ENCODE assay signal across 2 cellular contexts in the genomic region with DNA sequence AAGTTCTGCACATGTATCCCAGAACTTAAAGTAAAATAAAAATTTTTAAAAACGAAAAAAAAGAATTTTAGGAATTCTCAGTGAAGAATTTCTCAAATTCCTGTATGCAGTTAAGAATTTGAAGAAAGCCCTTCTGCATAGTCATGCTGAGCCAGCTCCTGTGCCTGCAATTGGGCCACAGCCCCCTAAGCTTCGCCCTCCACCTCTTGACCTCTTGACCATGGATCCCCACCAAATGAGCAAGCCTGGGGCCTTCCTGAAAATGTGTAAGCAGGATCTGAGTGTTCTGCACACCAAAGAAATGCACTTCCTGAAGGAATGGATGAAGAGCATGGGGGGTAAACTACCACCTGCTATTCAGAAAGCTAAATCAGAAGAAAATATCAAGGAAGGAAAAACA.
TF ChIP-seq lines count a peak whose summit lies in the region.

No MANE protein-coding gene starts in this region.

TF ChIP-seq in A549, 52 proteins besides CTCF, POLR2A, EP300 and RAD21:
- TF ChIP-seq, protein P1, sequence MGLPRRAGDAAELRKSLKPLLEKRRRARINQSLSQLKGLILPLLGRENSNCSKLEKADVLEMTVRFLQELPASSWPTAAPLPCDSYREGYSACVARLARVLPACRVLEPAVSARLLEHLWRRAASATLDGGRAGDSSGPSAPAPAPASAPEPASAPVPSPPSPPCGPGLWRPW (IDR thresholded peaks at IDR 0.05): no peak
- TF ChIP-seq FOXS1 (CRISPR knock-in tag; IDR thresholded peaks at IDR 0.05) (no peak), ZNF302 (CRISPR knock-in tag; IDR thresholded peaks at IDR 0.05) (no peak), ZSCAN20 (CRISPR knock-in tag; IDR thresholded peaks at IDR 0.05) (no peak), ESRRA (IDR thresholded peaks at IDR 0.05; ENCODE audit: borderline replicate concordance, low read length) (no peak), NR3C1 (IDR thresholded peaks at IDR 0.05) (no peak), NPAS2 (CRISPR knock-in tag; IDR thresholded peaks at IDR 0.05; ENCODE audit: borderline replicate concordance) (no peak), KDM1A (IDR thresholded peaks at IDR 0.05; ENCODE audit: low read depth) (no peak), PHF8 (IDR thresholded peaks at IDR 0.05; ENCODE audit: borderline replicate concordance, low read depth) (no peak), MAZ (IDR thresholded peaks at IDR 0.05; ENCODE audit: borderline replicate concordance, low read depth, low read length) (no peak), JUNB (IDR thresholded peaks at IDR 0.05) (no peak), CHD4 (IDR thresholded peaks at IDR 0.05; ENCODE audit: borderline replicate concordance) (no peak), FOSL2 (IDR thresholded peaks at IDR 0.05) (no peak), FOSL2 (CRISPR knock-in tag; IDR thresholded peaks at IDR 0.05) (no peak), HOXA7 (CRISPR knock-in tag; IDR thresholded peaks at IDR 0.05) (no peak), POLR2AphosphoS2 (conservative IDR thresholded peaks at IDR 0.05; ENCODE audit: low read length) (no peak), MYC (IDR thresholded peaks at IDR 0.05; ENCODE audit: borderline replicate concordance, low read length) (no peak), EHF (CRISPR knock-in tag; IDR thresholded peaks at IDR 0.05) (no peak)
- TF ChIP-seq, protein P2, sequence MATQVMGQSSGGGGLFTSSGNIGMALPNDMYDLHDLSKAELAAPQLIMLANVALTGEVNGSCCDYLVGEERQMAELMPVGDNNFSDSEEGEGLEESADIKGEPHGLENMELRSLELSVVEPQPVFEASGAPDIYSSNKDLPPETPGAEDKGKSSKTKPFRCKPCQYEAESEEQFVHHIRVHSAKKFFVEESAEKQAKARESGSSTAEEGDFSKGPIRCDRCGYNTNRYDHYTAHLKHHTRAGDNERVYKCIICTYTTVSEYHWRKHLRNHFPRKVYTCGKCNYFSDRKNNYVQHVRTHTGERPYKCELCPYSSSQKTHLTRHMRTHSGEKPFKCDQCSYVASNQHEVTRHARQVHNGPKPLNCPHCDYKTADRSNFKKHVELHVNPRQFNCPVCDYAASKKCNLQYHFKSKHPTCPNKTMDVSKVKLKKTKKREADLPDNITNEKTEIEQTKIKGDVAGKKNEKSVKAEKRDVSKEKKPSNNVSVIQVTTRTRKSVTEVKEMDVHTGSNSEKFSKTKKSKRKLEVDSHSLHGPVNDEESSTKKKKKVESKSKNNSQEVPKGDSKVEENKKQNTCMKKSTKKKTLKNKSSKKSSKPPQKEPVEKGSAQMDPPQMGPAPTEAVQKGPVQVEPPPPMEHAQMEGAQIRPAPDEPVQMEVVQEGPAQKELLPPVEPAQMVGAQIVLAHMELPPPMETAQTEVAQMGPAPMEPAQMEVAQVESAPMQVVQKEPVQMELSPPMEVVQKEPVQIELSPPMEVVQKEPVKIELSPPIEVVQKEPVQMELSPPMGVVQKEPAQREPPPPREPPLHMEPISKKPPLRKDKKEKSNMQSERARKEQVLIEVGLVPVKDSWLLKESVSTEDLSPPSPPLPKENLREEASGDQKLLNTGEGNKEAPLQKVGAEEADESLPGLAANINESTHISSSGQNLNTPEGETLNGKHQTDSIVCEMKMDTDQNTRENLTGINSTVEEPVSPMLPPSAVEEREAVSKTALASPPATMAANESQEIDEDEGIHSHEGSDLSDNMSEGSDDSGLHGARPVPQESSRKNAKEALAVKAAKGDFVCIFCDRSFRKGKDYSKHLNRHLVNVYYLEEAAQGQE (IDR thresholded peaks at IDR 0.05): no peak
- TF ChIP-seq, protein P3, sequence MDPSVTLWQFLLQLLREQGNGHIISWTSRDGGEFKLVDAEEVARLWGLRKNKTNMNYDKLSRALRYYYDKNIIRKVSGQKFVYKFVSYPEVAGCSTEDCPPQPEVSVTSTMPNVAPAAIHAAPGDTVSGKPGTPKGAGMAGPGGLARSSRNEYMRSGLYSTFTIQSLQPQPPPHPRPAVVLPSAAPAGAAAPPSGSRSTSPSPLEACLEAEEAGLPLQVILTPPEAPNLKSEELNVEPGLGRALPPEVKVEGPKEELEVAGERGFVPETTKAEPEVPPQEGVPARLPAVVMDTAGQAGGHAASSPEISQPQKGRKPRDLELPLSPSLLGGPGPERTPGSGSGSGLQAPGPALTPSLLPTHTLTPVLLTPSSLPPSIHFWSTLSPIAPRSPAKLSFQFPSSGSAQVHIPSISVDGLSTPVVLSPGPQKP (IDR thresholded peaks at IDR 0.05; ENCODE audit: low read depth, low read length): no peak

TF ChIP-seq in GM23338, 12 proteins besides CTCF, POLR2A, EP300 and RAD21:
- no peak for TF ChIP-seq NANOG (IDR thresholded peaks at IDR 0.05; ENCODE audit: borderline replicate concordance)
- TF ChIP-seq, protein P2 (IDR thresholded peaks at IDR 0.05; ENCODE audit: unreplicated experiment): no peak
- TF ChIP-seq ZNF114 (CRISPR knock-in tag; IDR thresholded peaks at IDR 0.05): no peak
- TF ChIP-seq EZH2phosphoT487 (IDR thresholded peaks at IDR 0.05; ENCODE audit: unreplicated experiment): no peak
- TF ChIP-seq STAT1 (IDR thresholded peaks at IDR 0.05; ENCODE audit: unreplicated experiment): no peak
- no peak for TF ChIP-seq CREB1 (CRISPR knock-in tag; IDR thresholded peaks at IDR 0.05; ENCODE audit: low read depth)
- TF ChIP-seq POLR2AphosphoS5 (IDR thresholded peaks at IDR 0.05; ENCODE audit: low read depth): no peak
- TF ChIP-seq EZH2 (IDR thresholded peaks at IDR 0.05; ENCODE audit: low read depth, unreplicated experiment): no peak
- no peak for TF ChIP-seq JUNB (IDR thresholded peaks at IDR 0.05; ENCODE audit: unreplicated experiment)
- TF ChIP-seq, protein P4, sequence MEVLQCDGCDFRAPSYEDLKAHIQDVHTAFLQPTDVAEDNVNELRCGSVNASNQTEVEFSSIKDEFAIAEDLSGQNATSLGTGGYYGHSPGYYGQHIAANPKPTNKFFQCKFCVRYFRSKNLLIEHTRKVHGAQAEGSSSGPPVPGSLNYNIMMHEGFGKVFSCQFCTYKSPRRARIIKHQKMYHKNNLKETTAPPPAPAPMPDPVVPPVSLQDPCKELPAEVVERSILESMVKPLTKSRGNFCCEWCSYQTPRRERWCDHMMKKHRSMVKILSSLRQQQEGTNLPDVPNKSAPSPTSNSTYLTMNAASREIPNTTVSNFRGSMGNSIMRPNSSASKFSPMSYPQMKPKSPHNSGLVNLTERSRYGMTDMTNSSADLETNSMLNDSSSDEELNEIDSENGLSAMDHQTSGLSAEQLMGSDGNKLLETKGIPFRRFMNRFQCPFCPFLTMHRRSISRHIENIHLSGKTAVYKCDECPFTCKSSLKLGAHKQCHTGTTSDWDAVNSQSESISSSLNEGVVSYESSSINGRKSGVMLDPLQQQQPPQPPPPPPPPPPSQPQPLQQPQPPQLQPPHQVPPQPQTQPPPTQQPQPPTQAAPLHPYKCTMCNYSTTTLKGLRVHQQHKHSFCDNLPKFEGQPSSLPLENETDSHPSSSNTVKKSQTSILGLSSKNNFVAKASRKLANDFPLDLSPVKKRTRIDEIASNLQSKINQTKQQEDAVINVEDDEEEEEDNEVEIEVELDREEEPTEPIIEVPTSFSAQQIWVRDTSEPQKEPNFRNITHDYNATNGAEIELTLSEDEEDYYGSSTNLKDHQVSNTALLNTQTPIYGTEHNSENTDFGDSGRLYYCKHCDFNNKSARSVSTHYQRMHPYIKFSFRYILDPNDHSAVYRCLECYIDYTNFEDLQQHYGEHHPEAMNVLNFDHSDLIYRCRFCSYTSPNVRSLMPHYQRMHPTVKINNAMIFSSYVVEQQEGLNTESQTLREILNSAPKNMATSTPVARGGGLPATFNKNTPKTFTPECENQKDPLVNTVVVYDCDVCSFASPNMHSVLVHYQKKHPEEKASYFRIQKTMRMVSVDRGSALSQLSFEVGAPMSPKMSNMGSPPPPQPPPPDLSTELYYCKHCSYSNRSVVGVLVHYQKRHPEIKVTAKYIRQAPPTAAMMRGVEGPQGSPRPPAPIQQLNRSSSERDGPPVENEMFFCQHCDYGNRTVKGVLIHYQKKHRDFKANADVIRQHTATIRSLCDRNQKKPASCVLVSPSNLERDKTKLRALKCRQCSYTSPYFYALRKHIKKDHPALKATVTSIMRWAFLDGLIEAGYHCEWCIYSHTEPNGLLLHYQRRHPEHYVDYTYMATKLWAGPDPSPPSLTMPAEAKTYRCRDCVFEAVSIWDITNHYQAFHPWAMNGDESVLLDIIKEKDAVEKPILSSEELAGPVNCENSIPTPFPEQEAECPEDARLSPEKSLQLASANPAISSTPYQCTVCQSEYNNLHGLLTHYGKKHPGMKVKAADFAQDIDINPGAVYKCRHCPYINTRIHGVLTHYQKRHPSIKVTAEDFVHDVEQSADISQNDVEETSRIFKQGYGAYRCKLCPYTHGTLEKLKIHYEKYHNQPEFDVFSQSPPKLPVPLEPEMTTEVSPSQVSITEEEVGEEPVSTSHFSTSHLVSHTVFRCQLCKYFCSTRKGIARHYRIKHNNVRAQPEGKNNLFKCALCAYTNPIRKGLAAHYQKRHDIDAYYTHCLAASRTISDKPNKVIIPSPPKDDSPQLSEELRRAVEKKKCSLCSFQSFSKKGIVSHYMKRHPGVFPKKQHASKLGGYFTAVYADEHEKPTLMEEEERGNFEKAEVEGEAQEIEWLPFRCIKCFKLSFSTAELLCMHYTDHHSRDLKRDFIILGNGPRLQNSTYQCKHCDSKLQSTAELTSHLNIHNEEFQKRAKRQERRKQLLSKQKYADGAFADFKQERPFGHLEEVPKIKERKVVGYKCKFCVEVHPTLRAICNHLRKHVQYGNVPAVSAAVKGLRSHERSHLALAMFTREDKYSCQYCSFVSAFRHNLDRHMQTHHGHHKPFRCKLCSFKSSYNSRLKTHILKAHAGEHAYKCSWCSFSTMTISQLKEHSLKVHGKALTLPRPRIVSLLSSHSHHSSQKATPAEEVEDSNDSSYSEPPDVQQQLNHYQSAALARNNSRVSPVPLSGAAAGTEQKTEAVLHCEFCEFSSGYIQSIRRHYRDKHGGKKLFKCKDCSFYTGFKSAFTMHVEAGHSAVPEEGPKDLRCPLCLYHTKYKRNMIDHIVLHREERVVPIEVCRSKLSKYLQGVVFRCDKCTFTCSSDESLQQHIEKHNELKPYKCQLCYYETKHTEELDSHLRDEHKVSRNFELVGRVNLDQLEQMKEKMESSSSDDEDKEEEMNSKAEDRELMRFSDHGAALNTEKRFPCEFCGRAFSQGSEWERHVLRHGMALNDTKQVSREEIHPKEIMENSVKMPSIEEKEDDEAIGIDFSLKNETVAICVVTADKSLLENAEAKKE (CRISPR knock-in tag; IDR thresholded peaks at IDR 0.05): no peak
- TF ChIP-seq, protein P5, sequence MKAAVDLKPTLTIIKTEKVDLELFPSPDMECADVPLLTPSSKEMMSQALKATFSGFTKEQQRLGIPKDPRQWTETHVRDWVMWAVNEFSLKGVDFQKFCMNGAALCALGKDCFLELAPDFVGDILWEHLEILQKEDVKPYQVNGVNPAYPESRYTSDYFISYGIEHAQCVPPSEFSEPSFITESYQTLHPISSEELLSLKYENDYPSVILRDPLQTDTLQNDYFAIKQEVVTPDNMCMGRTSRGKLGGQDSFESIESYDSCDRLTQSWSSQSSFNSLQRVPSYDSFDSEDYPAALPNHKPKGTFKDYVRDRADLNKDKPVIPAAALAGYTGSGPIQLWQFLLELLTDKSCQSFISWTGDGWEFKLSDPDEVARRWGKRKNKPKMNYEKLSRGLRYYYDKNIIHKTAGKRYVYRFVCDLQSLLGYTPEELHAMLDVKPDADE (IDR thresholded peaks at IDR 0.05): no peak
- TF ChIP-seq ZNF331 (CRISPR knock-in tag; IDR thresholded peaks at IDR 0.05; ENCODE audit: low read depth): no peak
TF ChIP-seq in GM23338: peak in this region for 0.
